Comparison of ENCODE assay signal across 11 cellular contexts in the genomic region with DNA sequence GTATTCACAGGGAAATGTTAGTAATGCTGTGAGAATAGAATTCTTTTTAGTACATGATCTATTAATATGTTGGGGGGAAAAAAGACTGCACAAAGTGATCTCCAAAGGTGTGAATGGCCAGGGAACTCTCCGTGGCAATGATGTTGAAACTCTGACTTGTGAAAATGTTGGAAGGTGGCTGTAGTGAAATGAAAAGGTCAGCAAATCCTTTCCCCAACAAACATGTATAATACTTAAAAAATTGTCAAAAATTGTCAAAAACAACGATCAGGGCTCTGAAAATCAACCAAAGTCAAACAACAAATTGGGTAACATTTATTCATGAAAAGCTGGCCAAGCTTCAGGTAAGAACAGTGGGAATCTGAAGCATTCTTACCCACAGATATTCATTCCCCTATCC. TPM values are rescaled to one million over a fixed set of nuclear protein-coding genes. Genes with fewer than 3 reads are reported as not detected.
"Had no signal": no experiment of that assay in that cellular context is flagged by ENCODE, and none has a peak within 500 bp of the region (broad histone marks: within the 10 kb centered on the region; RNA-seq: fewer than 3 reads in every experiment).

No MANE protein-coding gene starts in this region.

- FAIRE-seq: H1, H54, HTR-8/SVneo had no signal

- ATAC-seq: HCT116 had no signal

- H3K4me1 ChIP-seq: HAP-1 had no signal

- H3K9ac ChIP-seq: GM23248, KMS-11 had no signal

- H3K27ac Mint-ChIP-seq: HFFc6 had no signal

- H3K4me3 Mint-ChIP-seq: HFFc6 had no signal

- H3K27ac ChIP-seq: GM23248, KMS-11 had no signal

- H3K4me2 ChIP-seq: KMS-11 had no signal

- DNase-seq: GM23248, HFFc6, Karpas-422, KBM-7 had no signal

- H2AFZ ChIP-seq: GM23248 had no signal

- H3K36me3 ChIP-seq: HAP-1 had no signal

- H3K4me3 ChIP-seq: GM23248, HAP-1 had no signal

RNA-seq across cellular contexts. Expression of a gene that starts 35.5 kb away (rescaled TPM):
- total RNA-seq: GM23248, HFFc6, HT-29 had no signal
